Comparison of ENCODE assay signal across 11 cellular contexts in genomic region chr22:39593061-39593930, GRCh38. TPM values are rescaled to one million over a fixed set of nuclear protein-coding genes. Genes with fewer than 3 reads are reported as not detected.
DNase-seq lines count a peak whose midpoint lies in the region; ATAC-seq, FAIRE-seq and TF ChIP-seq lines count a peak whose summit lies in the region.
"Had no signal": no experiment of that assay in that cellular context is flagged by ENCODE, and none has a peak within 500 bp of the region (broad histone marks: within the 10 kb centered on the region; RNA-seq: fewer than 3 reads in every experiment).

No MANE protein-coding gene starts in this region.

- no peaks in the 10 kb centered on the region for H3K79me1 ChIP-seq in IMR-90 (ENCODE audit: low read depth in 1 of 2, low read length in 2 of 2)

- no peak overlapping the region for H4K8ac ChIP-seq in IMR-90 (ENCODE audit: low read depth in 2 of 2, low read length in 2 of 2)

- TF ChIP-seq POLR2A in A549 (IDR thresholded peaks at IDR 0.05; ENCODE audit: low read length) (no peak), IMR-90 (IDR thresholded peaks at IDR 0.05; ENCODE audit: low read depth, low read length) (no peak), Peyer's patch (IDR thresholded peaks at IDR 0.05) (no peak)

- CTCF ChIA-PET in A549 (lab: Yijun Ruan, JAX): interaction anchor here (1.3 to 1.6 kb wide), 2 partner anchors 59 to 442 kb away, joined by 3 to 4 read pairs; no protein-coding TSS in a partner anchor
- CTCF ChIA-PET in IMR-90 (lab: Yijun Ruan, JAX): no interaction called here

- POLR2A ChIA-PET in A549 (lab: Yijun Ruan, JAX) (interaction anchor here (0.8 kb wide), 1 partner anchor 17 kb away, joined by 3 read pairs; no protein-coding TSS in a partner anchor), IMR-90 (lab: Charles Lee; ENCODE audit: unreplicated experiment) (no interaction called here)

- H3K4me2 ChIP-seq in A549 (peak overlapping the region; percentile 69), IMR-90 (ENCODE audit: low read depth, low read length) (no peak overlapping the region)

- no peak for FAIRE-seq in A549 (lab: Jason Lieb, UNC)

- DNase-seq in A549 (ENCODE audit: low read depth in 1 of 2, low spot score in 1 of 2) (peak in 1 of 2 experiments; percentile 22), IMR-90 (no peak), WERI-Rb-1 (peak; percentile 43), right cardiac atrium (no peak), Peyer's patch (no peak), SW 1271 (lab: John Stamatoyannopoulos, UW) (no peak), GM03348 (ENCODE audit: low spot score) (no peak)
- DNase-seq: colonic mucosa; stimulated activated CD4-positive, alpha-beta T cell treated with anti-CD3 and anti-CD28 coated beads, Interleukin-2, amount 100 ng/mL, for 48 hours; stimulated activated naive CD4-positive, alpha-beta T cell had no signal

- H4K5ac ChIP-seq in IMR-90 (ENCODE audit: low read depth, low read length): no peak overlapping the region

- H3K9me1 ChIP-seq in IMR-90 (ENCODE audit: insufficient read depth, low read length): peaks cover 6% of the 10 kb centered on the region; the same call in 1 of the 2 replicates

- no peak overlapping the region for H3K23ac ChIP-seq in IMR-90 (ENCODE audit: low read depth, low read length)

- no peak overlapping the region for H2BK120ac ChIP-seq in IMR-90 (ENCODE audit: low read depth, low read length)

- no peak overlapping the region for H3K4me3 ChIP-seq in A549
- no peak overlapping the region for H3K4me3 ChIP-seq in IMR-90 (ENCODE audit: insufficient read depth, low read depth, low read length)
- no peak overlapping the region for H3K4me3 ChIP-seq in WERI-Rb-1 (ENCODE audit: low read depth, low read length)
- H3K4me3 ChIP-seq in right cardiac atrium (ENCODE audit: low read length): no peak overlapping the region
- H3K4me3 ChIP-seq in Peyer's patch: no peak overlapping the region
- H3K4me3 ChIP-seq: colonic mucosa had no signal

- 0 out of 3 replicates have a peak overlapping the region, but pooled peaks have one; percentile 21 for H2BK15ac ChIP-seq in IMR-90 (ENCODE audit: low read depth, low read length)

- H3K27ac ChIP-seq in A549: peak overlapping the region; percentile 55 to 85
- no peak overlapping the region for H3K27ac ChIP-seq in IMR-90 (ENCODE audit: insufficient read depth, low read length)
- peak overlapping the region; percentile 83 for H3K27ac ChIP-seq in WERI-Rb-1
- no peak overlapping the region for H3K27ac ChIP-seq in right cardiac atrium (ENCODE audit: low read length)
- H3K27ac ChIP-seq in Peyer's patch: no peak overlapping the region
- H3K27ac ChIP-seq: colonic mucosa had no signal

- dilution Hi-C loops in IMR-90 (cut with HindIII; ENCODE audit: low sequenced_read_pairs, unreplicated experiment): no loop called here

- TF ChIP-seq EP300 in A549 (IDR thresholded peaks at IDR 0.05): no peak

- 0 out of 2 replicates have a peak overlapping the region, but pooled peaks have one; percentile 10 for H2BK20ac ChIP-seq in IMR-90 (ENCODE audit: low read depth, low read length)

- no peak overlapping the region for H3K18ac ChIP-seq in IMR-90 (ENCODE audit: low read depth, low read length)

- in situ Hi-C loops in IMR-90 (cut with MboI; ENCODE audit: low sequenced_read_pairs): no loop called here

- no peak for TF ChIP-seq RAD21 in A549 (conservative IDR thresholded peaks at IDR 0.05 in 1 of 2, IDR thresholded peaks at IDR 0.05 in 1 of 2)
- no peak for TF ChIP-seq RAD21 in IMR-90 (IDR thresholded peaks at IDR 0.05; ENCODE audit: low read length)

- no peak overlapping the region for H2AK9ac ChIP-seq in IMR-90 (replicated peaks; ENCODE audit: low read depth, low read length, poor library complexity)

- peak overlapping the region; percentile 82 for H2AFZ ChIP-seq in IMR-90 (replicated peaks; ENCODE audit: low read length, poor library complexity)

- H3K9ac ChIP-seq in IMR-90 (ENCODE audit: low read depth, low read length): no peak overlapping the region

- H3K56ac ChIP-seq in IMR-90 (ENCODE audit: extremely low read depth, insufficient read depth, low read length): no peak overlapping the region

- H3K27me3 ChIP-seq in IMR-90 (ENCODE audit: control insufficient read depth, insufficient read depth, low read length) (peaks cover 19% of the 10 kb centered on the region), WERI-Rb-1 (ENCODE audit: insufficient read depth, low read depth, severe bottlenecking) (no peaks in the 10 kb centered on the region), right cardiac atrium (ENCODE audit: control insufficient read depth, insufficient read depth) (no peaks in the 10 kb centered on the region), Peyer's patch (no peaks in the 10 kb centered on the region)

- H3K9me3 ChIP-seq in A549: no peaks in the 10 kb centered on the region
- no peaks in the 10 kb centered on the region for H3K9me3 ChIP-seq in IMR-90 (ENCODE audit: control insufficient read depth, insufficient read depth, low read length)
- H3K9me3 ChIP-seq in WERI-Rb-1 (ENCODE audit: severe bottlenecking): no peaks in the 10 kb centered on the region
- H3K9me3 ChIP-seq in right cardiac atrium (ENCODE audit: control insufficient read depth, low read length): no peaks in the 10 kb centered on the region
- H3K9me3 ChIP-seq in Peyer's patch: no peaks in the 10 kb centered on the region
- H3K9me3 ChIP-seq: colonic mucosa had no signal

- 0 out of 2 replicates have a peak overlapping the region, but pooled peaks have one; percentile 6 for H3K4ac ChIP-seq in IMR-90 (ENCODE audit: low read depth, low read length)

- H3K4me1 ChIP-seq in A549: peaks cover 23% of the 10 kb centered on the region
- peaks cover 10% of the 10 kb centered on the region for H3K4me1 ChIP-seq in IMR-90 (ENCODE audit: control insufficient read depth, insufficient read depth, low read length)
- H3K4me1 ChIP-seq in right cardiac atrium (ENCODE audit: control insufficient read depth, insufficient read depth, low read length): no peaks in the 10 kb centered on the region
- H3K4me1 ChIP-seq in Peyer's patch: peaks cover 0 to 8% (median 2%) of the 10 kb centered on the region in 4 donors

- WGBS in A549 (ENCODE audit: missing lambda C conversion rate): 85% methylated on average over 7 of the region's 12 CpGs
- WGBS in IMR-90 (ENCODE audit: extremely low coverage in 2 of 2, insufficient read length in 1 of 2), 2 experiments: 75% methylated on average over 9 of the region's 12 CpGs; no CpG with 5 or more reads in 1 of the 2 experiments
- WGBS in right cardiac atrium: 66% methylated on average over 12 of the region's 12 CpGs

- peak overlapping the region; percentile 45 for H2AK5ac ChIP-seq in IMR-90 (ENCODE audit: low read depth, low read length)

- no TSS peak for BruUV-seq in IMR-90 (replicated peaks; lab: Mats Ljungman, UMichigan)

- ATAC-seq in A549: peak in 1 of 2 experiments; percentile 54; a peak in 4 of 6 replicates
- peak; percentile 46 for ATAC-seq in IMR-90 (ENCODE audit: low read depth)
- peak; percentile 15 to 22 for ATAC-seq in right cardiac atrium
- no peak for ATAC-seq in GM21737 (IDR thresholded peaks at IDR 0.05; ENCODE audit: unreplicated experiment)

- no peak overlapping the region for H2BK5ac ChIP-seq in IMR-90 (ENCODE audit: low read depth, low read length, poor library complexity, severe bottlenecking)

- H3K14ac ChIP-seq in IMR-90 (replicated peaks; ENCODE audit: low read depth, low read length): no peak overlapping the region; the same call in 1 of the 2 replicates

- H4K20me1 ChIP-seq in IMR-90 (ENCODE audit: insufficient read depth, low read length): no peaks in the 10 kb centered on the region

- no peak overlapping the region for H4K91ac ChIP-seq in IMR-90 (ENCODE audit: insufficient read depth, low read depth, low read length)

- TF ChIP-seq CTCF in A549 (IDR thresholded peaks at IDR 0.05) (no peak), IMR-90 (conservative IDR thresholded peaks at IDR 0.05; ENCODE audit: low read depth, low read length) (no peak), WERI-Rb-1 (IDR thresholded peaks at IDR 0.05; ENCODE audit: low read depth, low read length) (no peak), Peyer's patch (IDR thresholded peaks at IDR 0.05) (no peak)

- H3K36me3 ChIP-seq in IMR-90 (ENCODE audit: control insufficient read depth, insufficient read depth, low read length) (no peaks in the 10 kb centered on the region), WERI-Rb-1 (no peaks in the 10 kb centered on the region), Peyer's patch (no peaks in the 10 kb centered on the region)
- H3K36me3 ChIP-seq: colonic mucosa had no signal

- intact Hi-C loops in IMR-90 (cut with micrococcal nuclease): no loop called here
- intact Hi-C loops in right cardiac atrium (cut with DNase I): no loop called here

TF ChIP-seq in A549, 52 proteins besides CTCF, POLR2A, EP300 and RAD21 (continues in another document):
- no peak for TF ChIP-seq HES2 (IDR thresholded peaks at IDR 0.05)

TF ChIP-seq in IMR-90, 13 proteins besides CTCF, POLR2A, EP300 and RAD21 (continues in another document):
- TF ChIP-seq RCOR1 (IDR thresholded peaks at IDR 0.05; ENCODE audit: insufficient replicate concordance, low read length): no peak
- no peak for TF ChIP-seq RFX5 (IDR thresholded peaks at IDR 0.05; ENCODE audit: low read depth, low read length)
- TF ChIP-seq BHLHE40 (IDR thresholded peaks at IDR 0.05; ENCODE audit: low read depth, low read length): no peak
- TF ChIP-seq ELK1 (IDR thresholded peaks at IDR 0.05; ENCODE audit: borderline replicate concordance, low read depth, low read length): no peak
- no peak for TF ChIP-seq CHD1 (IDR thresholded peaks at IDR 0.05; ENCODE audit: low read depth, low read length)

RNA-seq across cellular contexts. Expression of gene CACNA1I, which starts 22.7 kb away (rescaled TPM):
- 0.03 and 0.07 TPM in 2 replicates for polyA plus RNA-seq in A549 (2011; rRNA removed)
- polyA plus RNA-seq in A549 (2012; cell fraction: cytosol; rRNA removed): 0.01 and 0.04 TPM in 2 replicates
- polyA plus RNA-seq in A549 (2012; cell fraction: nucleus; rRNA removed): 0.11 and 0.16 TPM in 2 replicates
- polyA plus RNA-seq in A549 (2017; fragmentation: RNase III; extraction: RNeasy Plus Mini Kit Qiagen cat#74134 plus additional on column Dnase treatment): 0.12 to 0.17 TPM (median 0.13 TPM) in 3 replicates
- polyA minus RNA-seq in A549 (2011; rRNA and poly(A)+ RNA removed): under 0.01 and 0.17 TPM in 2 replicates
- under 0.01 TPM in 1 of 2 replicates, not detected in the other for total RNA-seq in IMR-90 (2012; rRNA removed)
- 0.01 and 0.02 TPM in 2 replicates for polyA plus RNA-seq in IMR-90 (2012; rRNA removed)
- 0.01 TPM in 2 replicates for polyA plus RNA-seq in IMR-90 (2012; cell fraction: cytosol; rRNA removed)
- 0.03 and 0.05 TPM in 2 replicates for polyA plus RNA-seq in IMR-90 (2012; cell fraction: nucleus; rRNA removed; ENCODE audit: low replicate concordance)
- under 1 TPM in 1 of 4 donors, not detected in 3; 0.06 TPM for total RNA-seq in right cardiac atrium
- 0.07 TPM for polyA plus RNA-seq in right cardiac atrium
- total RNA-seq in Peyer's patch: 1 to 10 TPM in 3 of 4 donors, under 1 TPM in 1; 0.95 to 6.6 (median 1.6) TPM

Comparison
In these comparisons a context has a peak if more than half of its experiments do, and no peak if none do; other contexts are left out.
1. H3K27ac ChIP-seq: peak in A549 (2 of 2) and WERI-Rb-1 (single experiment); none in IMR-90 (single experiment), right cardiac atrium (single experiment) and Peyer's patch (0 of 4).